Comparison of ENCODE assay signal across 11 cellular contexts in the genomic region with DNA sequence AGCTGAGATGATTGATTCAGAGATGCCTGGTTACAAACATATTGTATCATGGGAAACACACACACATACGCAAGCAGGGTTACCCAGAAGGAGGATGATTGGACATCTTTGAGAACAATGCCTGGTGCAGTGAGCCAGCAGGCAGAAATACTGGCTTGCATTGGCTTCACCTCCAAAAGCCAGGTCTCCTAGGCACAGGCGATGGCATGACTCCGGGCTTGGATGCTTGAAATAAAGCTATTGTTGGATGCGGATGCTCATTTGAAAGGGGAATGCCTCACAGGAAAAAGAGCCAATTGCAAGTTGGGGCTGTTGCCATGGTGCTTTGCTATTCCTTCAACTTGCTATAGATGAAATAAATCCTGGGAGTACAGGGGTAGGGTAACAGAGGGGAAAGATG.
DNase-seq lines count a peak whose midpoint lies in the region; ATAC-seq and TF ChIP-seq lines count a peak whose summit lies in the region.
"Had no signal": no experiment of that assay in that cellular context is flagged by ENCODE, and none has a peak within 500 bp of the region (broad histone marks: within the 10 kb centered on the region; RNA-seq: fewer than 3 reads in every experiment).

No MANE protein-coding gene starts in this region.

- no peak overlapping the region for H3K27ac ChIP-seq in MM.1S (ENCODE audit: low read length)

- no peak for DNase-seq in activated CD4-positive, alpha-beta T cell treated with anti-CD3 and anti-CD28 coated beads for 36 hours
- DNase-seq in activated CD4-positive, alpha-beta T cell treated with anti-CD3 and anti-CD28 coated beads, Interleukin-2, amount 10 ng/mL, durations not matched to agents 7 days and 5 days, result no peak
- no peak for DNase-seq in activated T-helper 1 cell treated with anti-CD3 and anti-CD28 coated beads, Interleukin-12 subunit alpha, Interleukin-12 subunit beta, Interleukin-2, Interleukin-4 antibody, amounts not matched to agents 30 ng/mL and 10 ng/mL and 1 ng/mL, durations not matched to agents 14 hours and 24 hours and 36 hours (ENCODE audit: low spot score)
- peak in 30 of 51 donors; percentile 10 to 79 (median 47) for DNase-seq in hypothalamus (lab: John Stamatoyannopoulos, UW)
- DNase-seq in putamen (ENCODE audit: low spot score), result peak; percentile 81
- no peak for DNase-seq in HEK293T (ENCODE audit: extremely low spot score)
- DNase-seq in MM.1S, result no peak
- DNase-seq in HAP-1 (ENCODE audit: low spot score in 2 of 2), result no peak
- DNase-seq: ACHN; activated effector memory CD4-positive, alpha-beta T cell treated with Interleukin-2 at 50 U/mL for 16 hours; mucosa of descending colon had no signal

- peaks cover 23% of the 10 kb centered on the region; the same call in 1 of the 2 replicates for H3F3A ChIP-seq in MM.1S (ENCODE audit: insufficient read depth, low read length)

- no peak overlapping the region for H3K4me3 ChIP-seq in MM.1S (ENCODE audit: low read length)
- no peak overlapping the region for H3K4me3 ChIP-seq in HAP-1
- H3K4me3 ChIP-seq: mucosa of descending colon had no signal

- H3K9me2 ChIP-seq in MM.1S (replicated peaks; ENCODE audit: insufficient read depth, low read length), result no peaks in the 10 kb centered on the region

- H3K36me3 ChIP-seq in MM.1S (replicated peaks; ENCODE audit: insufficient read depth, low read length) (no peaks in the 10 kb centered on the region), HAP-1 (replicated peaks) (no peaks in the 10 kb centered on the region)

- no peak for ATAC-seq in activated CD4-positive, alpha-beta T cell treated with anti-CD3 and anti-CD28 coated beads for 36 hours
- ATAC-seq: mucosa of descending colon had no signal

- H3K36me3 Mint-ChIP-seq in activated CD4-positive, alpha-beta T cell treated with anti-CD3 and anti-CD28 coated beads for 36 hours (ENCODE audit: low read depth), result peaks cover 52% of the 10 kb centered on the region
- peaks cover 63% of the 10 kb centered on the region for H3K36me3 Mint-ChIP-seq in activated CD4-positive, alpha-beta T cell treated with anti-CD3 and anti-CD28 coated beads, Interleukin-2, amount 10 ng/mL, durations not matched to agents 7 days and 5 days (ENCODE audit: low read depth)
- H3K36me3 Mint-ChIP-seq in activated T-helper 1 cell treated with anti-CD3 and anti-CD28 coated beads, Interleukin-12 subunit alpha, Interleukin-12 subunit beta, Interleukin-2, Interleukin-4 antibody, amounts not matched to agents 30 ng/mL and 10 ng/mL and 1 ng/mL, durations not matched to agents 14 hours and 24 hours and 36 hours (ENCODE audit: low read depth), result peaks cover 46% of the 10 kb centered on the region

- intact Hi-C loops in activated CD4-positive, alpha-beta T cell treated with anti-CD3 and anti-CD28 coated beads for 36 hours (cut with DNase I, micrococcal nuclease), result loop anchor here (5.0 kb wide), 2 partner anchors 84 to 541 kb away; no protein-coding TSS in a partner anchor
- intact Hi-C loops in activated T-helper 1 cell treated with anti-CD3 and anti-CD28 coated beads, Interleukin-12 subunit alpha, Interleukin-12 subunit beta, Interleukin-2, Interleukin-4 antibody, amounts not matched to agents 30 ng/mL and 10 ng/mL and 1 ng/mL, durations not matched to agents 14 hours and 24 hours and 36 hours (cut with micrococcal nuclease), result loop anchor here (5.0 kb wide), 1 partner anchor 171 kb away; no protein-coding TSS in a partner anchor

- H3K4me3 Mint-ChIP-seq in activated CD4-positive, alpha-beta T cell treated with anti-CD3 and anti-CD28 coated beads for 36 hours, result no peak overlapping the region
- no peak overlapping the region for H3K4me3 Mint-ChIP-seq in activated CD4-positive, alpha-beta T cell treated with anti-CD3 and anti-CD28 coated beads, Interleukin-2, amount 10 ng/mL, durations not matched to agents 7 days and 5 days
- peak overlapping the region; percentile 41 for H3K4me3 Mint-ChIP-seq in activated T-helper 1 cell treated with anti-CD3 and anti-CD28 coated beads, Interleukin-12 subunit alpha, Interleukin-12 subunit beta, Interleukin-2, Interleukin-4 antibody, amounts not matched to agents 30 ng/mL and 10 ng/mL and 1 ng/mL, durations not matched to agents 14 hours and 24 hours and 36 hours

- H3K4me1 Mint-ChIP-seq in activated CD4-positive, alpha-beta T cell treated with anti-CD3 and anti-CD28 coated beads for 36 hours, result peaks cover 93% of the 10 kb centered on the region
- peaks cover 91% of the 10 kb centered on the region for H3K4me1 Mint-ChIP-seq in activated CD4-positive, alpha-beta T cell treated with anti-CD3 and anti-CD28 coated beads, Interleukin-2, amount 10 ng/mL, durations not matched to agents 7 days and 5 days
- H3K4me1 Mint-ChIP-seq in activated T-helper 1 cell treated with anti-CD3 and anti-CD28 coated beads, Interleukin-12 subunit alpha, Interleukin-12 subunit beta, Interleukin-2, Interleukin-4 antibody, amounts not matched to agents 30 ng/mL and 10 ng/mL and 1 ng/mL, durations not matched to agents 14 hours and 24 hours and 36 hours (ENCODE audit: low read depth), result peaks cover 95% of the 10 kb centered on the region

- H3K27ac Mint-ChIP-seq in activated CD4-positive, alpha-beta T cell treated with anti-CD3 and anti-CD28 coated beads for 36 hours, result peak overlapping the region; percentile 92
- no peak overlapping the region for H3K27ac Mint-ChIP-seq in activated CD4-positive, alpha-beta T cell treated with anti-CD3 and anti-CD28 coated beads, Interleukin-2, amount 10 ng/mL, durations not matched to agents 7 days and 5 days
- peak overlapping the region; percentile 76 for H3K27ac Mint-ChIP-seq in activated T-helper 1 cell treated with anti-CD3 and anti-CD28 coated beads, Interleukin-12 subunit alpha, Interleukin-12 subunit beta, Interleukin-2, Interleukin-4 antibody, amounts not matched to agents 30 ng/mL and 10 ng/mL and 1 ng/mL, durations not matched to agents 14 hours and 24 hours and 36 hours

- H3K27me3 ChIP-seq in MM.1S (replicated peaks; ENCODE audit: insufficient read depth, low read length), result no peaks in the 10 kb centered on the region
- no peaks in the 10 kb centered on the region for H3K27me3 ChIP-seq in HAP-1 (ENCODE audit: low read depth)

- POLR2A ChIA-PET in activated CD4-positive, alpha-beta T cell treated with anti-CD3 and anti-CD28 coated beads for 36 hours (lab: Charles Lee), result no interaction called here
- POLR2A ChIA-PET in activated CD4-positive, alpha-beta T cell treated with anti-CD3 and anti-CD28 coated beads, Interleukin-2, amount 10 ng/mL, durations not matched to agents 7 days and 5 days (lab: Charles Lee), result no interaction called here
- POLR2A ChIA-PET in HEK293T (lab: Yijun Ruan, JAX), result no interaction called here

- H4K20me1 ChIP-seq in MM.1S (ENCODE audit: insufficient read depth, low read length), result no peaks in the 10 kb centered on the region

- no peak for TF ChIP-seq CTCF in MM.1S (IDR thresholded peaks at IDR 0.05; ENCODE audit: low read length)

- H3K4me1 ChIP-seq in MM.1S (ENCODE audit: low read length) (peaks cover 33% of the 10 kb centered on the region), HAP-1 (peaks cover 32% of the 10 kb centered on the region)

- H3K79me2 ChIP-seq in MM.1S (ENCODE audit: low read length), result peaks cover 73% of the 10 kb centered on the region

- H3K4me2 ChIP-seq in MM.1S (ENCODE audit: low read depth, low read length), result no peak overlapping the region

- H3K27me3 Mint-ChIP-seq in activated CD4-positive, alpha-beta T cell treated with anti-CD3 and anti-CD28 coated beads for 36 hours, result no peaks in the 10 kb centered on the region
- H3K27me3 Mint-ChIP-seq in activated CD4-positive, alpha-beta T cell treated with anti-CD3 and anti-CD28 coated beads, Interleukin-2, amount 10 ng/mL, durations not matched to agents 7 days and 5 days, result no peaks in the 10 kb centered on the region
- no peaks in the 10 kb centered on the region for H3K27me3 Mint-ChIP-seq in activated T-helper 1 cell treated with anti-CD3 and anti-CD28 coated beads, Interleukin-12 subunit alpha, Interleukin-12 subunit beta, Interleukin-2, Interleukin-4 antibody, amounts not matched to agents 30 ng/mL and 10 ng/mL and 1 ng/mL, durations not matched to agents 14 hours and 24 hours and 36 hours (ENCODE audit: insufficient read depth)

- CTCF ChIA-PET in activated CD4-positive, alpha-beta T cell treated with anti-CD3 and anti-CD28 coated beads for 36 hours (lab: Charles Lee), result interaction anchor here (0.7 to 9.9 kb wide), 9 partner anchors 8 to 1391 kb away, joined by 3 to 109 read pairs (median 27); no protein-coding TSS in a partner anchor
- CTCF ChIA-PET in activated CD4-positive, alpha-beta T cell treated with anti-CD3 and anti-CD28 coated beads, Interleukin-2, amount 10 ng/mL, durations not matched to agents 7 days and 5 days (lab: Charles Lee), result interaction anchor here (1.2 to 2.7 kb wide), 3 partner anchors 12 to 21 kb away, joined by 3 to 6 read pairs (median 5); no protein-coding TSS in a partner anchor
- CTCF ChIA-PET in HEK293T (lab: Yijun Ruan, JAX), result no interaction called here

- in situ Hi-C loops in HAP-1 (cut with MboI; ENCODE audit: low sequenced_read_pairs), result no loop called here

- no peak overlapping the region for H2AFZ ChIP-seq in MM.1S (ENCODE audit: low read length)

- no peak overlapping the region for H3K9ac ChIP-seq in MM.1S (ENCODE audit: low read length)

- H3K9me3 Mint-ChIP-seq in activated CD4-positive, alpha-beta T cell treated with anti-CD3 and anti-CD28 coated beads for 36 hours (ENCODE audit: low read depth), result no peaks in the 10 kb centered on the region
- peaks cover 2% of the 10 kb centered on the region for H3K9me3 Mint-ChIP-seq in activated CD4-positive, alpha-beta T cell treated with anti-CD3 and anti-CD28 coated beads, Interleukin-2, amount 10 ng/mL, durations not matched to agents 7 days and 5 days
- H3K9me3 Mint-ChIP-seq in activated T-helper 1 cell treated with anti-CD3 and anti-CD28 coated beads, Interleukin-12 subunit alpha, Interleukin-12 subunit beta, Interleukin-2, Interleukin-4 antibody, amounts not matched to agents 30 ng/mL and 10 ng/mL and 1 ng/mL, durations not matched to agents 14 hours and 24 hours and 36 hours, result no peaks in the 10 kb centered on the region

- no peaks in the 10 kb centered on the region for H3K9me3 ChIP-seq in MM.1S (replicated peaks; ENCODE audit: insufficient read depth, low read length)
- no peaks in the 10 kb centered on the region for H3K9me3 ChIP-seq in HAP-1
- H3K9me3 ChIP-seq: mucosa of descending colon had no signal

TF ChIP-seq in HEK293T, 16 proteins besides CTCF, POLR2A, EP300 and RAD21 (continues in another document):
- TF ChIP-seq FOXA1 (IDR thresholded peaks at IDR 0.05) (no peak), BHLHE40 (IDR thresholded peaks at IDR 0.05; ENCODE audit: borderline replicate concordance) (no peak), FOXK2 (IDR thresholded peaks at IDR 0.05) (no peak), SP1 (IDR thresholded peaks at IDR 0.05) (no peak), ZNF384 (IDR thresholded peaks at IDR 0.05) (no peak)

Comparison
In these comparisons a context has a peak if more than half of its experiments do, and no peak if none do; other contexts are left out.
1. DNase-seq: peak in hypothalamus (30 of 51) and putamen (single experiment); none in activated CD4-positive, alpha-beta T cell treated with anti-CD3 and anti-CD28 coated beads for 36 hours (single experiment), activated CD4-positive, alpha-beta T cell treated with anti-CD3 and anti-CD28 coated beads, Interleukin-2, amount 10 ng/mL, durations not matched to agents 7 days and 5 days (single experiment), activated T-helper 1 cell treated with anti-CD3 and anti-CD28 coated beads, Interleukin-12 subunit alpha, Interleukin-12 subunit beta, Interleukin-2, Interleukin-4 antibody, amounts not matched to agents 30 ng/mL and 10 ng/mL and 1 ng/mL, durations not matched to agents 14 hours and 24 hours and 36 hours (single experiment), HEK293T (single experiment), MM.1S (single experiment) and HAP-1 (0 of 2).